Comparison of ENCODE assay signal across 8 cellular contexts in the genomic region with DNA sequence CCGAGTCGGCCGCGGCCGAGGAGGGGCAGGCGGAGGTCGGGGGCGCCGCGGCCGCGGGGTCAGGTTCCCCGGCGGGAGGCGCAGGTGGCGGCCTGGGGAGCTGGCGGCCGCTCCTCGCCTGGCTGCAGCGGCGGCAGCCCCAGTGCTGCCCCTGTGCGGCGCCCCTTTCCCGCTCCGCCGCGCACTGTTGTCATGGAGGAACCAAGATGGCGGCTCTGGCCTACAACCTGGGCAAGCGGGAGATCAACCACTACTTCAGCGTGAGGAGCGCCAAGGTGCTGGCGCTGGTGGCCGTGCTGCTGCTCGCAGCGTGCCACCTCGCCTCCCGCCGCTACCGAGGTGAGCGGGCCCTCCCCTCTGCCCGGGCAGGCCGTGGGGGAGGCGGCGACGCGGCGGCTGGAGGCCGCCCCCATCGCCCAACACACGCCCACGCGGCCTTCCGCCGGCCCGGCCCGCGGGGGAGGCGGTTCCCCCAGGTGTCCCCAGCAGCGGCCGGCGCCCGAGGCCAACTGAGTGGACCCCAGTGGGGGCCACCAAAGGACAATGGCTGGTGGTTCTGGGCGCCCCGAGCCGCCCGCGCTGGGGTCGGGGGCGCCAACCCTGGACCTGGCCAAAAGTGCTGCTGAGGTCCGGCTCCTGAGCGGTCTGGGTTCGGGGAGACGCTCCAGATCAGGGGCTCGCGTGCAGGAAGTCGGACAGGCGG.
DNase-seq lines count a peak whose midpoint lies in the region; ATAC-seq and TF ChIP-seq lines count a peak whose summit lies in the region.

No MANE protein-coding gene starts in this region.

- H3K4me3 Mint-ChIP-seq in T-helper 1 cell treated with Interleukin-12 subunit alpha and Interleukin-12 subunit beta and Interleukin-4 antibody, amounts not matched to agents 30 μg/mL and 1 μg/mL, for 36 hours = peak overlapping the region; percentile 76

- ATAC-seq in HG02642 (IDR thresholded peaks at IDR 0.05; ENCODE audit: poor library complexity, unreplicated experiment) = peak; percentile 74

- in situ Hi-C loops in GM13976 (cut with MboI; ENCODE audit: low sequenced_read_pairs, unreplicated experiment) = no loop called here

- peak; percentile 54 for TF ChIP-seq CTCF in GM13976 (IDR thresholded peaks at IDR 0.05; ENCODE audit: borderline replicate concordance, control extremely low read depth, extremely low read depth, insufficient read depth, missing control alignments)

- no peaks in the 10 kb centered on the region for H3K27me3 Mint-ChIP-seq in T-helper 1 cell treated with Interleukin-12 subunit alpha and Interleukin-12 subunit beta and Interleukin-4 antibody, amounts not matched to agents 30 μg/mL and 1 μg/mL, for 36 hours (ENCODE audit: low read depth)

- peak; percentile 89 for DNase-seq in GM13976 (ENCODE audit: low spot score)
- peak; percentile 86 for DNase-seq in NCI-H1092 (lab: John Stamatoyannopoulos, UW)
- DNase-seq in anterior cingulate cortex (lab: John Stamatoyannopoulos, UW) = peak in 55 of 58 donors; percentile 20 to 82 (median 65)
- DNase-seq in hepatic stellate cell (ENCODE audit: low spot score) = peak; percentile 81
- peak; percentile 93 for DNase-seq in retina
- no peak for DNase-seq in cortex of kidney (lab: John Stamatoyannopoulos, UW)

- H3K36me3 Mint-ChIP-seq in T-helper 1 cell treated with Interleukin-12 subunit alpha and Interleukin-12 subunit beta and Interleukin-4 antibody, amounts not matched to agents 30 μg/mL and 1 μg/mL, for 36 hours (ENCODE audit: low read depth) = peaks cover 6% of the 10 kb centered on the region

- H3K27ac Mint-ChIP-seq in T-helper 1 cell treated with Interleukin-12 subunit alpha and Interleukin-12 subunit beta and Interleukin-4 antibody, amounts not matched to agents 30 μg/mL and 1 μg/mL, for 36 hours = peak overlapping the region; percentile 86

- H3K4me1 Mint-ChIP-seq in T-helper 1 cell treated with Interleukin-12 subunit alpha and Interleukin-12 subunit beta and Interleukin-4 antibody, amounts not matched to agents 30 μg/mL and 1 μg/mL, for 36 hours (ENCODE audit: low read depth) = peaks cover 34% of the 10 kb centered on the region

- no peaks in the 10 kb centered on the region for H3K9me3 Mint-ChIP-seq in T-helper 1 cell treated with Interleukin-12 subunit alpha and Interleukin-12 subunit beta and Interleukin-4 antibody, amounts not matched to agents 30 μg/mL and 1 μg/mL, for 36 hours
